Comparison of ENCODE assay signal across 18 cellular contexts in genomic region chr14:90874599-90874998, GRCh38. TPM values are rescaled to one million over a fixed set of nuclear protein-coding genes. Genes with fewer than 3 reads are reported as not detected.
A peak's percentile ranks its signal among the peaks of the same experiment; 100 is the strongest.
DNase-seq lines count a peak whose midpoint lies in the region; ATAC-seq and TF ChIP-seq lines count a peak whose summit lies in the region.
"Had no signal": no experiment of that assay in that cellular context is flagged by ENCODE, and none has a peak within 500 bp of the region (broad histone marks: within the 10 kb centered on the region; RNA-seq: fewer than 3 reads in every experiment).

No MANE protein-coding gene starts in this region.

- no peak overlapping the region for H3K18ac ChIP-seq in mesenchymal stem cell (ENCODE audit: low read depth in 1 of 2, low read length in 2 of 2)

- H3K27ac Mint-ChIP-seq in GM23338 (no peak overlapping the region; the same call in 1 of the 2 replicates), WTC11 (peak overlapping the region; percentile 5; the same call in 1 of the 2 replicates)
- H3K27ac Mint-ChIP-seq in activated CD4-positive, alpha-beta memory T cell treated with anti-CD3 and anti-CD28 coated beads, Interleukin-2, amount 10 ng/mL, durations not matched to agents 7 days and 5 days: no peak overlapping the region
- H3K27ac Mint-ChIP-seq in stimulated activated naive CD8-positive, alpha-beta T cell treated with anti-CD3 and anti-CD28 coated beads, Interleukin-15, amount 100 ng/mL, for 72 hours: no peak overlapping the region

- H3K36me3 ChIP-seq in GM23338 (ENCODE audit: insufficient read depth) (no peaks in the 10 kb centered on the region), mesenchymal stem cell (ENCODE audit: control insufficient read depth in 1 of 2, insufficient read depth in 2 of 2, low read depth in 1 of 2, low read length in 2 of 2) (peaks cover 0 to 3% of the 10 kb centered on the region in 2 experiments), thyroid gland (peaks cover 0 to 4% of the 10 kb centered on the region in 2 donors)
- H3K36me3 ChIP-seq: BE2C had no signal

- H3K27me3 ChIP-seq in GM23338 (ENCODE audit: insufficient read depth) (no peaks in the 10 kb centered on the region), mesenchymal stem cell (ENCODE audit: control insufficient read depth in 1 of 2, insufficient read depth in 1 of 2, low read length in 2 of 2) (no peaks in the 10 kb centered on the region), thyroid gland (no peaks in the 10 kb centered on the region)
- H3K27me3 ChIP-seq: BE2C had no signal

- TF ChIP-seq CTCF in GM23338 (conservative IDR thresholded peaks at IDR 0.05; ENCODE audit: low read depth in 2 of 2): no peak
- no peak for TF ChIP-seq CTCF in WTC11 (IDR thresholded peaks at IDR 0.05)
- no peak for TF ChIP-seq CTCF in thyroid gland (IDR thresholded peaks at IDR 0.05)

- DNase-seq in GM23338 (ENCODE audit: low spot score): peak; percentile 14
- DNase-seq in WTC11 (ENCODE audit: low spot score): no peak
- DNase-seq in mesenchymal stem cell: no peak
- DNase-seq in thyroid gland: peak; percentile 4
- DNase-seq in activated CD4-positive, alpha-beta memory T cell treated with anti-CD3 and anti-CD28 coated beads, Interleukin-2, amount 10 ng/mL, durations not matched to agents 7 days and 5 days: no peak
- no peak for DNase-seq in stimulated activated naive CD8-positive, alpha-beta T cell treated with anti-CD3 and anti-CD28 coated beads, Interleukin-15, amount 100 ng/mL, for 72 hours
- DNase-seq: ACHN; BE2C; C1 segment of cervical spinal cord; Caco-2; CD4-positive, CD25-positive, alpha-beta regulatory T cell; DMS79 treated with DMSO at 0.1 percent for 48 hours; GF-D8; GOT3; H9 had no signal

- H3K4me2 ChIP-seq in GM23338: no peak overlapping the region
- H3K4me2 ChIP-seq in mesenchymal stem cell (ENCODE audit: low read length, poor library complexity, severe bottlenecking): no peak overlapping the region
- H3K4me2 ChIP-seq: KMS-11 had no signal

- no peaks in the 10 kb centered on the region; the same call in 2 of the 3 replicates for H3K36me3 Mint-ChIP-seq in GM23338 (ENCODE audit: low read depth)
- H3K36me3 Mint-ChIP-seq in WTC11: peaks cover 2% of the 10 kb centered on the region; the same call in 1 of the 2 replicates
- peaks cover 65% of the 10 kb centered on the region for H3K36me3 Mint-ChIP-seq in activated CD4-positive, alpha-beta memory T cell treated with anti-CD3 and anti-CD28 coated beads, Interleukin-2, amount 10 ng/mL, durations not matched to agents 7 days and 5 days (ENCODE audit: low read depth)

- POLR2A ChIA-PET in WTC11 (lab: Charles Lee): no interaction called here
- POLR2A ChIA-PET in activated CD4-positive, alpha-beta memory T cell treated with anti-CD3 and anti-CD28 coated beads, Interleukin-2, amount 10 ng/mL, durations not matched to agents 7 days and 5 days (lab: Charles Lee): no interaction called here

- H3K9me2 ChIP-seq in GM23338 (ENCODE audit: insufficient read depth): no peaks in the 10 kb centered on the region

- peak overlapping the region; percentile 18 for H4K91ac ChIP-seq in mesenchymal stem cell (ENCODE audit: low read length)

- no peak overlapping the region for H3K14ac ChIP-seq in mesenchymal stem cell (ENCODE audit: low read length in 2 of 2)

- TF ChIP-seq POLR2A in thyroid gland (IDR thresholded peaks at IDR 0.05): no peak

- H2BK5ac ChIP-seq in mesenchymal stem cell (ENCODE audit: low read depth, low read length, poor library complexity, severe bottlenecking): no peak overlapping the region

- ATAC-seq in GM23338: peak; percentile 54; the same call in 2 of the 3 replicates
- peak; percentile 63 for ATAC-seq in WTC11
- no peak for ATAC-seq in HG02642 (IDR thresholded peaks at IDR 0.05; ENCODE audit: poor library complexity, unreplicated experiment)
- no peak for ATAC-seq in stimulated activated naive CD8-positive, alpha-beta T cell treated with anti-CD3 and anti-CD28 coated beads, Interleukin-15, amount 100 ng/mL, for 72 hours
- ATAC-seq: GM12878 had no signal

- H2BK120ac ChIP-seq in mesenchymal stem cell (ENCODE audit: low read depth, low read length): no peak overlapping the region

- 94% methylated on average over 5 of the region's 5 CpGs for WGBS in mesenchymal stem cell
- WGBS in thyroid gland, 2 donors: 82 to 85% methylated on average over 5 of the region's 5 CpGs

- H3K9ac ChIP-seq in mesenchymal stem cell (ENCODE audit: low read length): no peak overlapping the region
- H3K9ac ChIP-seq: KMS-11 had no signal

- H3K4me1 ChIP-seq in GM23338 (ENCODE audit: insufficient read depth) (0 out of 2 replicates have a peak, but pooled peaks cover 8% of the 10 kb centered on the region), mesenchymal stem cell (ENCODE audit: control insufficient read depth, insufficient read depth, low read depth, low read length) (peaks cover 2% of the 10 kb centered on the region), thyroid gland (no peaks in the 10 kb centered on the region)
- H3K4me1 ChIP-seq: Caco-2 had no signal

- H3K27ac ChIP-seq in GM23338 (ENCODE audit: low read depth) (no peak overlapping the region), mesenchymal stem cell (ENCODE audit: low read length, poor library complexity, severe bottlenecking) (no peak overlapping the region), thyroid gland (no peak overlapping the region)
- H3K27ac ChIP-seq: KMS-11 had no signal

- no peaks in the 10 kb centered on the region for H3K9me3 ChIP-seq in mesenchymal stem cell (ENCODE audit: control insufficient read depth, low read length)
- H3K9me3 ChIP-seq in thyroid gland: no peaks in the 10 kb centered on the region
- H3K9me3 ChIP-seq: BE2C, Caco-2 had no signal

- H3K27me3 Mint-ChIP-seq in GM23338 (ENCODE audit: insufficient read depth, low read depth, poor library complexity) (peaks cover 3% of the 10 kb centered on the region), WTC11 (ENCODE audit: low read depth) (no peaks in the 10 kb centered on the region)
- no peaks in the 10 kb centered on the region for H3K27me3 Mint-ChIP-seq in activated CD4-positive, alpha-beta memory T cell treated with anti-CD3 and anti-CD28 coated beads, Interleukin-2, amount 10 ng/mL, durations not matched to agents 7 days and 5 days
- H3K27me3 Mint-ChIP-seq in stimulated activated naive CD8-positive, alpha-beta T cell treated with anti-CD3 and anti-CD28 coated beads, Interleukin-15, amount 100 ng/mL, for 72 hours: no peaks in the 10 kb centered on the region
- H3K27me3 Mint-ChIP-seq: CD4-positive, CD25-positive, alpha-beta regulatory T cell had no signal

- intact Hi-C loops in thyroid gland (cut with DNase I): no loop called here

- H3K4me1 Mint-ChIP-seq in GM23338: peaks cover 12% of the 10 kb centered on the region
- peaks cover 18% of the 10 kb centered on the region for H3K4me1 Mint-ChIP-seq in WTC11
- peaks cover 11% of the 10 kb centered on the region for H3K4me1 Mint-ChIP-seq in activated CD4-positive, alpha-beta memory T cell treated with anti-CD3 and anti-CD28 coated beads, Interleukin-2, amount 10 ng/mL, durations not matched to agents 7 days and 5 days
- H3K4me1 Mint-ChIP-seq in stimulated activated naive CD8-positive, alpha-beta T cell treated with anti-CD3 and anti-CD28 coated beads, Interleukin-15, amount 100 ng/mL, for 72 hours: peaks cover 8% of the 10 kb centered on the region
- H3K4me1 Mint-ChIP-seq: CD4-positive, CD25-positive, alpha-beta regulatory T cell had no signal

- H3K4me3 ChIP-seq in GM23338 (no peak overlapping the region), mesenchymal stem cell (ENCODE audit: insufficient read depth in 1 of 2, low read depth in 1 of 2, low read length in 2 of 2) (no peak overlapping the region), thyroid gland (replicated peaks in 1 of 3) (no peak overlapping the region)
- H3K4me3 ChIP-seq: GM12878 had no signal

- H3K23ac ChIP-seq in mesenchymal stem cell (ENCODE audit: low read length in 2 of 2): no peak overlapping the region

- no peak overlapping the region for H3K4me3 Mint-ChIP-seq in GM23338
- no peak overlapping the region for H3K4me3 Mint-ChIP-seq in WTC11
- H3K4me3 Mint-ChIP-seq in activated CD4-positive, alpha-beta memory T cell treated with anti-CD3 and anti-CD28 coated beads, Interleukin-2, amount 10 ng/mL, durations not matched to agents 7 days and 5 days: no peak overlapping the region
- no peak overlapping the region for H3K4me3 Mint-ChIP-seq in stimulated activated naive CD8-positive, alpha-beta T cell treated with anti-CD3 and anti-CD28 coated beads, Interleukin-15, amount 100 ng/mL, for 72 hours
- H3K4me3 Mint-ChIP-seq: CD4-positive, CD25-positive, alpha-beta regulatory T cell; H9 had no signal

- H3K9me3 Mint-ChIP-seq in GM23338 (no peaks in the 10 kb centered on the region), WTC11 (peaks cover 4% of the 10 kb centered on the region; the same call in 1 of the 2 replicates)
- H3K9me3 Mint-ChIP-seq in activated CD4-positive, alpha-beta memory T cell treated with anti-CD3 and anti-CD28 coated beads, Interleukin-2, amount 10 ng/mL, durations not matched to agents 7 days and 5 days: no peaks in the 10 kb centered on the region
- no peaks in the 10 kb centered on the region for H3K9me3 Mint-ChIP-seq in stimulated activated naive CD8-positive, alpha-beta T cell treated with anti-CD3 and anti-CD28 coated beads, Interleukin-15, amount 100 ng/mL, for 72 hours
- H3K9me3 Mint-ChIP-seq: CD4-positive, CD25-positive, alpha-beta regulatory T cell; H9 had no signal

- H2BK12ac ChIP-seq in mesenchymal stem cell (ENCODE audit: low read length in 2 of 2): no peak overlapping the region

- H3F3A ChIP-seq in GM23338 (replicated peaks; ENCODE audit: low read depth): no peaks in the 10 kb centered on the region

- H2AK5ac ChIP-seq in mesenchymal stem cell (ENCODE audit: low read length, severe bottlenecking): no peak overlapping the region

- H3K79me1 ChIP-seq in mesenchymal stem cell (replicated peaks; ENCODE audit: low read length, poor library complexity, severe bottlenecking): no peaks in the 10 kb centered on the region

- H2AFZ ChIP-seq in GM23338 (no peak overlapping the region), mesenchymal stem cell (ENCODE audit: low read depth, low read length) (no peak overlapping the region)

- no peaks in the 10 kb centered on the region for H3K79me2 ChIP-seq in GM23338 (replicated peaks; ENCODE audit: insufficient read depth)

- CTCF ChIA-PET in WTC11 (lab: Charles Lee): interaction anchor here (0.8 kb wide), 1 partner anchor 58 kb away, joined by 5 read pairs; no protein-coding TSS in a partner anchor
- CTCF ChIA-PET in activated CD4-positive, alpha-beta memory T cell treated with anti-CD3 and anti-CD28 coated beads, Interleukin-2, amount 10 ng/mL, durations not matched to agents 7 days and 5 days (lab: Charles Lee): interaction anchor here (1.1 to 1.3 kb wide), 2 partner anchors 28 to 298 kb away, joined by 4 to 5 read pairs; no protein-coding TSS in a partner anchor

- H3K4ac ChIP-seq in mesenchymal stem cell (ENCODE audit: low read depth in 1 of 2, low read length in 2 of 2): no peak overlapping the region

- no peaks in the 10 kb centered on the region for H4K20me1 ChIP-seq in GM23338 (replicated peaks; ENCODE audit: insufficient read depth)

- no peak overlapping the region for H2BK15ac ChIP-seq in mesenchymal stem cell (ENCODE audit: low read depth, poor library complexity, severe bottlenecking)

- no peak overlapping the region for H4K8ac ChIP-seq in mesenchymal stem cell (ENCODE audit: low read length)

RNA-seq across cellular contexts. Expression of gene TTC7B, which starts 58.4 kb away (rescaled TPM):
- total RNA-seq in GM23338 (2014; rRNA removed; shearing (Covaris generic)): 16.5 and 28.6 TPM in 2 replicates
- polyA plus RNA-seq in GM23338 (2016; fragmentation: Nextera tagmentation; extraction: Ambion mirVana): 7.9 and 10.1 TPM in 2 replicates
- total RNA-seq in WTC11 (2021) (27.6 to 37.0 TPM (median 31.7 TPM) in 3 replicates), thyroid gland (10 to 100 TPM; 19.1 to 87.6 (median 22.1) TPM)
- polyA plus RNA-seq in mesenchymal stem cell (2013, experiment 1 of 2): 28.7 TPM
- 28.3 TPM for polyA plus RNA-seq in mesenchymal stem cell (2013, experiment 2 of 2)
- 1 to 10 TPM; 8.8 to 9.5 TPM for total RNA-seq in activated CD4-positive, alpha-beta memory T cell treated with anti-CD3 and anti-CD28 coated beads, Interleukin-2, amount 10 ng/mL, durations not matched to agents 7 days and 5 days

Comparison
In these comparisons a context has a peak if more than half of its experiments do, and no peak if none do; other contexts are left out.
1. ATAC-seq: peak in GM23338 (single experiment) and WTC11 (single experiment); none in HG02642 (single experiment) and stimulated activated naive CD8-positive, alpha-beta T cell treated with anti-CD3 and anti-CD28 coated beads, Interleukin-15, amount 100 ng/mL, for 72 hours (single experiment).
2. DNase-seq: peak in GM23338 (single experiment) and thyroid gland (2 of 2); none in WTC11 (single experiment), mesenchymal stem cell (single experiment), activated CD4-positive, alpha-beta memory T cell treated with anti-CD3 and anti-CD28 coated beads, Interleukin-2, amount 10 ng/mL, durations not matched to agents 7 days and 5 days (single experiment) and stimulated activated naive CD8-positive, alpha-beta T cell treated with anti-CD3 and anti-CD28 coated beads, Interleukin-15, amount 100 ng/mL, for 72 hours (0 of 2).